ENCODE assay signal across 10 cellular contexts in genomic region chr10:74178042-74178791, GRCh38. TPM values are rescaled to one million over a fixed set of nuclear protein-coding genes. Genes with fewer than 3 reads are reported as not detected.
DNase-seq lines count a peak whose midpoint lies in the region; ATAC-seq and TF ChIP-seq lines count a peak whose summit lies in the region.
"Had no signal": no experiment of that assay in that cellular context is flagged by ENCODE, and none has a peak within 500 bp of the region (broad histone marks: within the 10 kb centered on the region; RNA-seq: fewer than 3 reads in every experiment).

No MANE protein-coding gene starts in this region.

- H3K9me3 ChIP-seq in CD4-positive, alpha-beta T cell (ENCODE audit: control insufficient read depth, low read length) = no peaks in the 10 kb centered on the region
- no peaks in the 10 kb centered on the region for H3K9me3 ChIP-seq in HEK293 (ENCODE audit: control insufficient read depth, insufficient read depth, low read depth, low read length)

- H3K4me1 ChIP-seq in HEK293 (ENCODE audit: control insufficient read depth, insufficient read depth, low read length) = peaks cover 8% of the 10 kb centered on the region

- no peaks in the 10 kb centered on the region for H3K9me3 Mint-ChIP-seq in CD4-positive, alpha-beta T cell
- H3K9me3 Mint-ChIP-seq in activated naive CD8-positive, alpha-beta T cell treated with anti-CD3 and anti-CD28 coated beads for 36 hours = no peaks in the 10 kb centered on the region
- no peaks in the 10 kb centered on the region for H3K9me3 Mint-ChIP-seq in naive thymus-derived CD8-positive, alpha-beta T cell

- no peak for DNase-seq in CD4-positive, alpha-beta T cell
- no peak for DNase-seq in activated naive CD8-positive, alpha-beta T cell treated with anti-CD3 and anti-CD28 coated beads for 36 hours
- DNase-seq in naive thymus-derived CD8-positive, alpha-beta T cell = no peak
- no peak for DNase-seq in AG08396 (ENCODE audit: low spot score)
- DNase-seq: DMS79 treated with DMSO at 0.1 percent for 48 hours, NCI-H524 had no signal

- no peak overlapping the region for H3K4me3 ChIP-seq in HEK293 (ENCODE audit: low read depth, low read length)

- peak overlapping the region; percentile 78 for H3K27ac Mint-ChIP-seq in CD4-positive, alpha-beta T cell
- H3K27ac Mint-ChIP-seq in activated naive CD8-positive, alpha-beta T cell treated with anti-CD3 and anti-CD28 coated beads for 36 hours = peak overlapping the region; percentile 60
- peak overlapping the region in 9 of 10 donors; percentile 31 to 98 (median 73) for H3K27ac Mint-ChIP-seq in naive thymus-derived CD8-positive, alpha-beta T cell

- TF ChIP-seq CTCF in CD4-positive, alpha-beta T cell (IDR thresholded peaks at IDR 0.05) = no peak
- no peak for TF ChIP-seq CTCF in HEK293 (tag by site-specific recombination; IDR thresholded peaks at IDR 0.05)

- H3K4me3 Mint-ChIP-seq in CD4-positive, alpha-beta T cell = peak overlapping the region; percentile 71
- H3K4me3 Mint-ChIP-seq in activated naive CD8-positive, alpha-beta T cell treated with anti-CD3 and anti-CD28 coated beads for 36 hours = peak overlapping the region; percentile 91
- H3K4me3 Mint-ChIP-seq in naive thymus-derived CD8-positive, alpha-beta T cell = peak overlapping the region; percentile 23 to 95 (median 62)

- intact Hi-C loops in CD4-positive, alpha-beta T cell (cut with DNase I, micrococcal nuclease) = loop anchor here in 1 of 2 experiments (1.0 to 10.0 kb wide), 2 partner anchors 50 to 183 kb away; partner anchors contain the start of gene VCL

- H3K36me3 ChIP-seq in HEK293 (ENCODE audit: control insufficient read depth in 2 of 2, insufficient read depth in 1 of 2, low read length in 2 of 2) = no peaks in the 10 kb centered on the region

- CTCF ChIA-PET in CD4-positive, alpha-beta T cell (lab: Charles Lee) = interaction anchor here (0.6 to 1.1 kb wide), 3 partner anchors 14 to 35 kb away, joined by 3 to 6 read pairs (median 3); partner anchors contain the start of gene AP3M1
- CTCF ChIA-PET in HEK293 (lab: Yijun Ruan, JAX) = interaction anchor here (0.7 to 1.8 kb wide), 4 partner anchors 23 to 57 kb away, joined by 3 to 5 read pairs (median 4); no protein-coding TSS in a partner anchor

- H3K27me3 Mint-ChIP-seq in CD4-positive, alpha-beta T cell = no peaks in the 10 kb centered on the region
- no peaks in the 10 kb centered on the region for H3K27me3 Mint-ChIP-seq in activated naive CD8-positive, alpha-beta T cell treated with anti-CD3 and anti-CD28 coated beads for 36 hours
- H3K27me3 Mint-ChIP-seq in naive thymus-derived CD8-positive, alpha-beta T cell = no peaks in the 10 kb centered on the region

- H3K4me1 Mint-ChIP-seq in CD4-positive, alpha-beta T cell (ENCODE audit: low read depth) = peaks cover 53% of the 10 kb centered on the region
- peaks cover 46% of the 10 kb centered on the region for H3K4me1 Mint-ChIP-seq in activated naive CD8-positive, alpha-beta T cell treated with anti-CD3 and anti-CD28 coated beads for 36 hours
- H3K4me1 Mint-ChIP-seq in naive thymus-derived CD8-positive, alpha-beta T cell = peaks cover 12 to 52% (median 47%) of the 10 kb centered on the region in 4 donors

- no peak for ATAC-seq in CD4-positive, alpha-beta T cell (ENCODE audit: poor library complexity)
- ATAC-seq in naive thymus-derived CD8-positive, alpha-beta T cell = no peak
- no peak for ATAC-seq in GM21737 (IDR thresholded peaks at IDR 0.05; ENCODE audit: unreplicated experiment)
- ATAC-seq in HG03378 (IDR thresholded peaks at IDR 0.05; ENCODE audit: unreplicated experiment) = no peak
- ATAC-seq in GM19463 (IDR thresholded peaks at IDR 0.05; ENCODE audit: unreplicated experiment) = no peak

- H3K27ac ChIP-seq in CD4-positive, alpha-beta T cell (ENCODE audit: low read depth, low read length) = no peak overlapping the region
- H3K27ac ChIP-seq in HEK293 (ENCODE audit: extremely low read depth, low read depth, low read length) = no peak overlapping the region

- POLR2A ChIA-PET in CD4-positive, alpha-beta T cell (lab: Charles Lee) = interaction anchor here (3.1 to 4.4 kb wide), 3 partner anchors 12 to 50 kb away, joined by 28 to 58 read pairs (median 46); partner anchors contain the start of genes ADK and AP3M1
- POLR2A ChIA-PET in HEK293 (lab: Yijun Ruan, JAX) = interaction anchor here (0.7 to 1.2 kb wide), 2 partner anchors 13 to 392 kb away, joined by 3 to 4 read pairs; no protein-coding TSS in a partner anchor
- POLR2A ChIA-PET in naive thymus-derived CD8-positive, alpha-beta T cell (lab: Charles Lee) = interaction anchor here (0.8 to 3.5 kb wide), 5 partner anchors 12 to 43 kb away, joined by 3 to 31 read pairs (median 3); partner anchors contain the start of genes ADK and AP3M1

- H3K36me3 Mint-ChIP-seq in CD4-positive, alpha-beta T cell (ENCODE audit: low read depth) = peaks cover 9% of the 10 kb centered on the region
- peaks cover 15% of the 10 kb centered on the region for H3K36me3 Mint-ChIP-seq in activated naive CD8-positive, alpha-beta T cell treated with anti-CD3 and anti-CD28 coated beads for 36 hours
- H3K36me3 Mint-ChIP-seq in naive thymus-derived CD8-positive, alpha-beta T cell = no peaks in the 10 kb centered on the region

- H3K27me3 ChIP-seq in CD4-positive, alpha-beta T cell (ENCODE audit: control insufficient read depth, insufficient read depth, low read length) = no peaks in the 10 kb centered on the region

TF ChIP-seq in HEK293, 187 proteins besides CTCF, POLR2A, EP300 and RAD21:
- peak; percentile 72 for TF ChIP-seq OSR2 (tag by site-specific recombination; IDR thresholded peaks at IDR 0.05)
- no peak for TF ChIP-seq ZNF580 (tag by site-specific recombination; IDR thresholded peaks at IDR 0.05)
- no peak for TF ChIP-seq SCRT2 (tag by site-specific recombination; IDR thresholded peaks at IDR 0.05)
- TF ChIP-seq ZBTB6 (tag by site-specific recombination; IDR thresholded peaks at IDR 0.05) = no peak
- TF ChIP-seq ZNF366 (tag by site-specific recombination; conservative IDR thresholded peaks at IDR 0.05) = 0 out of 2 replicates have a peak, but pooled peaks have one; percentile 22
- TF ChIP-seq ZNF2 (tag by site-specific recombination; IDR thresholded peaks at IDR 0.05) = 0 out of 2 replicates have a peak, but pooled peaks have one; percentile 23

RNA-seq across cellular contexts. Expression of gene ADK, which starts 27.2 kb away (rescaled TPM):
- total RNA-seq in CD4-positive, alpha-beta T cell = 10 to 100 TPM; 15.3 to 17.6 TPM
- 10 to 100 TPM; 56.5 to 57.4 TPM for total RNA-seq in activated naive CD8-positive, alpha-beta T cell treated with anti-CD3 and anti-CD28 coated beads for 36 hours
- 10 to 100 TPM; 29.6 to 32.9 TPM for total RNA-seq in naive thymus-derived CD8-positive, alpha-beta T cell
- 10 to 100 TPM; 48.7 to 52.4 (median 49.0) TPM for polyA plus RNA-seq in naive thymus-derived CD8-positive, alpha-beta T cell

RNA-seq across cellular contexts. Expression of gene AP3M1, which starts 27.6 kb away (rescaled TPM):
- total RNA-seq in CD4-positive, alpha-beta T cell = 10 to 100 TPM; 14.8 to 17.6 TPM
- 10 to 100 TPM; 45.4 to 46.4 TPM for total RNA-seq in activated naive CD8-positive, alpha-beta T cell treated with anti-CD3 and anti-CD28 coated beads for 36 hours
- total RNA-seq in naive thymus-derived CD8-positive, alpha-beta T cell = 10 to 100 TPM; 39.4 to 40.2 TPM
- polyA plus RNA-seq in naive thymus-derived CD8-positive, alpha-beta T cell = 10 to 100 TPM; 24.7 to 36.0 (median 28.4) TPM
